ENCODE assay signal across 17 cellular contexts in genomic region chr20:708956-709355, GRCh38. TPM values are rescaled to one million over a fixed set of nuclear protein-coding genes. Genes with fewer than 3 reads are reported as not detected.
DNase-seq lines count a peak whose midpoint lies in the region; ATAC-seq and TF ChIP-seq lines count a peak whose summit lies in the region.
"Had no signal": no experiment of that assay in that cellular context is flagged by ENCODE, and none has a peak within 500 bp of the region (broad histone marks: within the 10 kb centered on the region; RNA-seq: fewer than 3 reads in every experiment).

No MANE protein-coding gene starts in this region.

- TF ChIP-seq CTCF in WTC11 (IDR thresholded peaks at IDR 0.05), result no peak
- no peak for TF ChIP-seq CTCF in progenitor cell of endocrine pancreas (IDR thresholded peaks at IDR 0.05; ENCODE audit: unreplicated experiment)

- peaks cover 10% of the 10 kb centered on the region for H3K9me3 ChIP-seq in iPS-20b (ENCODE audit: insufficient read depth, low read depth, low read length)
- no peaks in the 10 kb centered on the region for H3K9me3 ChIP-seq in effector memory CD4-positive, alpha-beta T cell (ENCODE audit: control insufficient read depth, low read length)

- H3K9ac ChIP-seq in iPS-20b (ENCODE audit: low read depth, low read length), result no peak overlapping the region
- H3K9ac ChIP-seq: BLaER1, KMS-11 had no signal

- H3K27me3 Mint-ChIP-seq in WTC11 (ENCODE audit: low read depth) (peaks cover 45% of the 10 kb centered on the region), progenitor cell of endocrine pancreas (peaks cover 40% of the 10 kb centered on the region)
- peaks cover 48 to 68% of the 10 kb centered on the region in 2 donors for H3K27me3 Mint-ChIP-seq in effector memory CD8-positive, alpha-beta T cell

- H3K36me3 Mint-ChIP-seq in WTC11 (peaks cover 10% of the 10 kb centered on the region), progenitor cell of endocrine pancreas (ENCODE audit: insufficient read depth) (peaks cover 1% of the 10 kb centered on the region)
- H3K36me3 Mint-ChIP-seq in effector memory CD8-positive, alpha-beta T cell (ENCODE audit: insufficient read depth), result peaks cover 2% of the 10 kb centered on the region

- CTCF ChIA-PET in WTC11 (lab: Charles Lee), result interaction anchor here (1.5 to 2.4 kb wide), 3 partner anchors 20 to 132 kb away, joined by 5 to 7 read pairs (median 6); no protein-coding TSS in a partner anchor

- ATAC-seq in WTC11 (no peak), GM21515 (IDR thresholded peaks at IDR 0.05; ENCODE audit: unreplicated experiment) (no peak)
- no peak for ATAC-seq in effector memory CD8-positive, alpha-beta T cell (replicated peaks)
- ATAC-seq: PC-3 had no signal

- H3K4me1 Mint-ChIP-seq in WTC11 (peaks cover 29% of the 10 kb centered on the region), progenitor cell of endocrine pancreas (ENCODE audit: low read depth) (peaks cover 8% of the 10 kb centered on the region)
- peaks cover 0 to 2% of the 10 kb centered on the region in 2 donors for H3K4me1 Mint-ChIP-seq in effector memory CD8-positive, alpha-beta T cell (ENCODE audit: low read depth in 2 of 2)

- DNase-seq in DMS53 (lab: John Stamatoyannopoulos, UW), result peak; percentile 35
- no peak for DNase-seq in DMS53 treated with DMSO at 0.1 percent for 48 hours (lab: John Stamatoyannopoulos, UW; ENCODE audit: unreplicated experiment)
- no peak for DNase-seq in WTC11 (ENCODE audit: low spot score)
- no peak for DNase-seq in progenitor cell of endocrine pancreas (ENCODE audit: low spot score, unreplicated experiment)
- DNase-seq in effector memory CD8-positive, alpha-beta T cell, result no peak
- no peak for DNase-seq in effector memory CD4-positive, alpha-beta T cell
- DNase-seq: DMS 273 treated with DMSO at 0.1 percent for 48 hours, EL, NCI-H187 had no signal

- H3K27me3 ChIP-seq in iPS-20b (ENCODE audit: insufficient read depth, low read length), result peaks cover 39% of the 10 kb centered on the region
- peaks cover 3% of the 10 kb centered on the region for H3K27me3 ChIP-seq in effector memory CD4-positive, alpha-beta T cell (replicated peaks; ENCODE audit: control insufficient read depth, insufficient read depth, low read length, poor library complexity, severe bottlenecking)
- H3K27me3 ChIP-seq: BLaER1 had no signal

- no peak overlapping the region for H3K27ac Mint-ChIP-seq in WTC11
- H3K27ac Mint-ChIP-seq in progenitor cell of endocrine pancreas, result peak overlapping the region; percentile 81
- no peak overlapping the region for H3K27ac Mint-ChIP-seq in effector memory CD8-positive, alpha-beta T cell

- H3K9me3 Mint-ChIP-seq in WTC11 (peaks cover 25% of the 10 kb centered on the region), progenitor cell of endocrine pancreas (ENCODE audit: low read depth) (peaks cover 10% of the 10 kb centered on the region)
- no peaks in the 10 kb centered on the region for H3K9me3 Mint-ChIP-seq in effector memory CD8-positive, alpha-beta T cell

- peak overlapping the region; percentile 58; the same call in 1 of the 2 replicates for H3K4me3 ChIP-seq in iPS-20b (ENCODE audit: low read length)
- H3K4me3 ChIP-seq in effector memory CD4-positive, alpha-beta T cell (ENCODE audit: insufficient read depth, low read depth, low read length, poor library complexity, severe bottlenecking), result no peak overlapping the region
- H3K4me3 ChIP-seq: BLaER1 had no signal

- no peak overlapping the region for H3K27ac ChIP-seq in iPS-20b (ENCODE audit: low read length)
- H3K27ac ChIP-seq in effector memory CD4-positive, alpha-beta T cell (ENCODE audit: insufficient read depth, low read length, poor library complexity, severe bottlenecking), result no peak overlapping the region
- H3K27ac ChIP-seq: 22Rv1, BLaER1, HL-60, KMS-11 had no signal

- no peaks in the 10 kb centered on the region for H3K36me3 ChIP-seq in iPS-20b (ENCODE audit: insufficient read depth, low read depth, low read length)
- no peaks in the 10 kb centered on the region for H3K36me3 ChIP-seq in effector memory CD4-positive, alpha-beta T cell (ENCODE audit: control insufficient read depth, insufficient read depth, low read length)
- H3K36me3 ChIP-seq: BLaER1 had no signal

- POLR2A ChIA-PET in WTC11 (lab: Charles Lee), result interaction anchor here (0.5 kb wide), 1 partner anchor 330 kb away, joined by 4 read pairs; no protein-coding TSS in a partner anchor

- H3K4me1 ChIP-seq in iPS-20b (ENCODE audit: insufficient read depth, low read length), result peaks cover 4% of the 10 kb centered on the region; the same call in 1 of the 2 replicates
- H3K4me1 ChIP-seq in effector memory CD4-positive, alpha-beta T cell (ENCODE audit: control insufficient read depth, insufficient read depth, low read length, poor library complexity, severe bottlenecking), result no peaks in the 10 kb centered on the region

- H3K4me3 Mint-ChIP-seq in WTC11, result peak overlapping the region; percentile 89
- H3K4me3 Mint-ChIP-seq in progenitor cell of endocrine pancreas (ENCODE audit: low read depth), result peak overlapping the region; percentile 79
- no peak overlapping the region for H3K4me3 Mint-ChIP-seq in effector memory CD8-positive, alpha-beta T cell

TF ChIP-seq in WTC11, 78 proteins besides CTCF, POLR2A, EP300 and RAD21:
- TF ChIP-seq JAZF1 (CRISPR knock-in tag; IDR thresholded peaks at IDR 0.05) (no peak), SP1 (CRISPR knock-in tag; conservative IDR thresholded peaks at IDR 0.05) (no peak), KAT7 (CRISPR knock-in tag; IDR thresholded peaks at IDR 0.05; ENCODE audit: borderline replicate concordance) (no peak), ZNF671 (CRISPR knock-in tag; IDR thresholded peaks at IDR 0.05) (no peak), ZNF425 (CRISPR knock-in tag; conservative IDR thresholded peaks at IDR 0.05) (no peak), CBFB (CRISPR knock-in tag; IDR thresholded peaks at IDR 0.05; ENCODE audit: low read depth) (no peak), E2F1 (CRISPR knock-in tag; IDR thresholded peaks at IDR 0.05) (no peak), STAT6 (CRISPR knock-in tag; conservative IDR thresholded peaks at IDR 0.05; ENCODE audit: low read depth) (no peak), HMGA2 (CRISPR knock-in tag; IDR thresholded peaks at IDR 0.05) (no peak), SMAD3 (CRISPR knock-in tag; IDR thresholded peaks at IDR 0.05; ENCODE audit: borderline replicate concordance) (no peak), RELA (CRISPR knock-in tag; IDR thresholded peaks at IDR 0.05; ENCODE audit: borderline replicate concordance) (no peak)

RNA-seq across cellular contexts. Expression of gene SCRT2, which starts 33.4 kb away (rescaled TPM):
- total RNA-seq in WTC11 (2021) (0.14 to 0.20 TPM (median 0.16 TPM) in 3 replicates), progenitor cell of endocrine pancreas (not detected in 2 replicates)
- total RNA-seq: MCF 10A, PC-3 had no signal

RNA-seq across cellular contexts. Expression of gene SRXN1, which starts 56.0 kb away (rescaled TPM):
- total RNA-seq in WTC11 (2021) (23.0 to 25.7 TPM (median 24.5 TPM) in 3 replicates), progenitor cell of endocrine pancreas (12.0 and 13.8 TPM in 2 replicates)

RNA-seq across cellular contexts. Expression of gene SLC52A3, which starts 59.3 kb away (rescaled TPM):
- total RNA-seq in WTC11 (2021) (6.9 to 7.7 TPM (median 7.3 TPM) in 3 replicates), progenitor cell of endocrine pancreas (0.38 and 0.44 TPM in 2 replicates)

Comparison
In these comparisons a context has a peak if more than half of its experiments do, and no peak if none do; other contexts are left out.
1. H3K4me3 Mint-ChIP-seq: peak in WTC11 (single experiment) and progenitor cell of endocrine pancreas (single experiment); none in effector memory CD8-positive, alpha-beta T cell (0 of 2).